8 cellular contexts compared by ENCODE assay signal in genomic region chr3:153138267-153139210, GRCh38. TPM values are rescaled to one million over a fixed set of nuclear protein-coding genes. Genes with fewer than 3 reads are reported as not detected.
DNase-seq lines count a peak whose midpoint lies in the region; ATAC-seq, FAIRE-seq and TF ChIP-seq lines count a peak whose summit lies in the region.

No MANE protein-coding gene starts in this region.

- H2BK20ac ChIP-seq in IMR-90 (ENCODE audit: low read depth, low read length) = peak overlapping the region; percentile 93

- H3K9me3 ChIP-seq in GM23248 (ENCODE audit: low read depth) = no peaks in the 10 kb centered on the region
- H3K9me3 ChIP-seq in IMR-90 (ENCODE audit: control insufficient read depth, insufficient read depth, low read length) = no peaks in the 10 kb centered on the region
- H3K9me3 ChIP-seq in keratinocyte (ENCODE audit: control insufficient read depth, low read depth, low read length) = no peaks in the 10 kb centered on the region

- H3K27me3 ChIP-seq in GM23248 (replicated peaks; ENCODE audit: insufficient read depth) = no peaks in the 10 kb centered on the region
- H3K27me3 ChIP-seq in IMR-90 (ENCODE audit: control insufficient read depth, insufficient read depth, low read length) = no peaks in the 10 kb centered on the region
- no peaks in the 10 kb centered on the region for H3K27me3 ChIP-seq in keratinocyte (ENCODE audit: control insufficient read depth, extremely low read depth, insufficient read depth, low read length)

- intact Hi-C loops in IMR-90 (cut with micrococcal nuclease) = no loop called here

- peak overlapping the region; percentile 13; the same call in 1 of the 2 replicates for H3K23ac ChIP-seq in IMR-90 (ENCODE audit: low read depth, low read length)

- H3K18ac ChIP-seq in IMR-90 (ENCODE audit: low read depth, low read length) = peak overlapping the region; percentile 47; the same call in 1 of the 2 replicates

- H2AK9ac ChIP-seq in IMR-90 (replicated peaks; ENCODE audit: low read depth, low read length, poor library complexity) = peak overlapping the region; percentile 55

- no peak overlapping the region for H2AFZ ChIP-seq in GM23248
- peak overlapping the region; percentile 11 for H2AFZ ChIP-seq in IMR-90 (replicated peaks; ENCODE audit: low read length, poor library complexity)
- H2AFZ ChIP-seq in keratinocyte (ENCODE audit: control insufficient read depth, low read length) = peak overlapping the region; percentile 42

- no TSS peak for BruUV-seq in IMR-90 (replicated peaks; lab: Mats Ljungman, UMichigan)

- H2BK5ac ChIP-seq in IMR-90 (ENCODE audit: low read depth, low read length, poor library complexity, severe bottlenecking) = peak overlapping the region; percentile 77

- in situ Hi-C loops in GM23248 (cut with MboI) = no loop called here
- in situ Hi-C loops in IMR-90 (cut with MboI; ENCODE audit: low sequenced_read_pairs) = no loop called here

- dilution Hi-C loops in IMR-90 (cut with HindIII; ENCODE audit: low sequenced_read_pairs, unreplicated experiment) = no loop called here
- dilution Hi-C loops in keratinocyte (cut with MboI; ENCODE audit: extremely low pct_ligation_motif_present, low sequenced_read_pairs) = no loop called here

- POLR2A ChIA-PET in IMR-90 (lab: Charles Lee; ENCODE audit: unreplicated experiment) = no interaction called here

- H3K36me3 ChIP-seq in GM23248 (ENCODE audit: low read depth) (no peaks in the 10 kb centered on the region), IMR-90 (ENCODE audit: control insufficient read depth, insufficient read depth, low read length) (no peaks in the 10 kb centered on the region), keratinocyte (ENCODE audit: control insufficient read depth in 2 of 2, extremely low read depth in 1 of 2, insufficient read depth in 2 of 2, low read length in 2 of 2) (no peaks in the 10 kb centered on the region)

- H3K27ac ChIP-seq in GM23248 = peak overlapping the region; percentile 72
- H3K27ac ChIP-seq in IMR-90 (ENCODE audit: insufficient read depth, low read length) = peak overlapping the region; percentile 64; the same call in 1 of the 2 replicates
- peak overlapping the region; percentile 100 for H3K27ac ChIP-seq in keratinocyte (ENCODE audit: control insufficient read depth, insufficient read depth, low read length)

- FAIRE-seq in GM12892 (lab: Jason Lieb, UNC) = peak; percentile 73
- FAIRE-seq in keratinocyte (lab: Jason Lieb, UNC) = peak; percentile 98

- 20 to 21% methylated on average over 5 of the region's 5 CpGs for WGBS in GM23248 (ENCODE audit: low coverage in 1 of 2, low lambda C conversion rate in 2 of 2, missing lambda C conversion rate in 2 of 2), 2 experiments
- no CpG with 5 or more reads among the region's 5 CpGs for WGBS in IMR-90 (ENCODE audit: extremely low coverage in 2 of 2, insufficient read length in 1 of 2), 2 experiments

- H3K79me1 ChIP-seq in IMR-90 (ENCODE audit: low read depth in 1 of 2, low read length in 2 of 2) = no peaks in the 10 kb centered on the region

- TF ChIP-seq CTCF in IMR-90 (conservative IDR thresholded peaks at IDR 0.05; ENCODE audit: low read depth, low read length) (no peak), keratinocyte (optimal IDR thresholded peaks at IDR 0.05 in 1 of 3, IDR thresholded peaks at IDR 0.05 in 1 of 3, conservative IDR thresholded peaks at IDR 0.05 in 1 of 3; ENCODE audit: extremely low read depth in 1 of 3, insufficient read depth in 2 of 3, low read length in 3 of 3) (no peak)

- peak overlapping the region; percentile 34; the same call in 1 of the 2 replicates for H3K56ac ChIP-seq in IMR-90 (ENCODE audit: extremely low read depth, insufficient read depth, low read length)

- 0 out of 2 replicates have a peak, but pooled peaks have one; percentile 8 for TF ChIP-seq RAD21 in IMR-90 (IDR thresholded peaks at IDR 0.05; ENCODE audit: low read length)

- H3K4me1 ChIP-seq in GM23248 (ENCODE audit: insufficient read depth) = peaks cover 25% of the 10 kb centered on the region
- H3K4me1 ChIP-seq in IMR-90 (ENCODE audit: control insufficient read depth, insufficient read depth, low read length) = peaks cover 3% of the 10 kb centered on the region
- H3K4me1 ChIP-seq in keratinocyte (ENCODE audit: control insufficient read depth, extremely low read depth, insufficient read depth, low read length) = peaks cover 51% of the 10 kb centered on the region

- H4K5ac ChIP-seq in IMR-90 (ENCODE audit: low read depth, low read length) = peak overlapping the region; percentile 19

- no peaks in the 10 kb centered on the region for H3K9me2 ChIP-seq in GM23248 (ENCODE audit: insufficient read depth)

- H3K4me2 ChIP-seq in GM23248 (ENCODE audit: unreplicated experiment) (peak overlapping the region; percentile 67), IMR-90 (ENCODE audit: low read depth, low read length) (peak overlapping the region; percentile 27; the same call in 1 of the 2 replicates), keratinocyte (ENCODE audit: control insufficient read depth, extremely low read depth, insufficient read depth, low read depth, low read length) (peak overlapping the region; percentile 82)

- no peaks in the 10 kb centered on the region for H4K20me1 ChIP-seq in GM23248 (ENCODE audit: insufficient read depth)
- no peaks in the 10 kb centered on the region for H4K20me1 ChIP-seq in IMR-90 (ENCODE audit: insufficient read depth, low read length)
- H4K20me1 ChIP-seq in keratinocyte (ENCODE audit: control insufficient read depth, extremely low read depth, insufficient read depth, low read length) = no peaks in the 10 kb centered on the region

- DNase-seq in GM12892 (ENCODE audit: insufficient read length) = peak; percentile 19
- peak; percentile 95 for DNase-seq in GM23248
- peak; percentile 96 for DNase-seq in IMR-90
- peak; percentile 54 for DNase-seq in activated naive CD4-positive, alpha-beta T cell treated with anti-CD3 and anti-CD28 coated beads, Interleukin-2, amount 50 U/mL, for 16 hours
- DNase-seq in keratinocyte (ENCODE audit: low read depth, low spot score) = peak; percentile 96
- peak; percentile 24 for DNase-seq in stimulated activated CD8-positive, alpha-beta memory T cell treated with anti-CD3 and anti-CD28 coated beads, Interleukin-4, amount 100 ng/mL, for 24 hours (ENCODE audit: low read depth)
- no peak for DNase-seq in activated gamma-delta T cell treated with Interleukin-2 at 50 U/mL for 16 hours
- no peak for DNase-seq in retina

- H2BK120ac ChIP-seq in IMR-90 (ENCODE audit: low read depth, low read length) = peak overlapping the region; percentile 92

- H3K4ac ChIP-seq in IMR-90 (ENCODE audit: low read depth, low read length) = peak overlapping the region; percentile 95

- peaks cover 26% of the 10 kb centered on the region for H3F3A ChIP-seq in GM23248 (ENCODE audit: insufficient read depth)

- ATAC-seq in IMR-90 (ENCODE audit: low read depth) = peak; percentile 64

- H3K14ac ChIP-seq in IMR-90 (replicated peaks; ENCODE audit: low read depth, low read length) = peak overlapping the region; percentile 1; the same call in 1 of the 2 replicates

- H4K91ac ChIP-seq in IMR-90 (ENCODE audit: insufficient read depth, low read depth, low read length) = peak overlapping the region; percentile 16

- no peak for TF ChIP-seq POLR2A in GM12892 (IDR thresholded peaks at IDR 0.05; ENCODE audit: low read depth, low read length)
- no peak; the same call in 1 of the 2 replicates for TF ChIP-seq POLR2A in IMR-90 (IDR thresholded peaks at IDR 0.05; ENCODE audit: low read depth, low read length)

- H3K9me1 ChIP-seq in IMR-90 (ENCODE audit: insufficient read depth, low read length) (peaks cover 4% of the 10 kb centered on the region; the same call in 1 of the 2 replicates), keratinocyte (ENCODE audit: control insufficient read depth, extremely low read depth, insufficient read depth, low read length) (no peaks in the 10 kb centered on the region)

- peak overlapping the region; percentile 56 to 79 for H4K8ac ChIP-seq in IMR-90 (ENCODE audit: low read depth in 2 of 2, low read length in 2 of 2)

- H2BK15ac ChIP-seq in IMR-90 (ENCODE audit: low read depth, low read length) = peak overlapping the region; percentile 90

- H3K9ac ChIP-seq in GM23248 (peak overlapping the region; percentile 39; the same call in 1 of the 2 replicates), IMR-90 (ENCODE audit: low read depth, low read length) (no peak overlapping the region), keratinocyte (ENCODE audit: control insufficient read depth, extremely low read depth, insufficient read depth, low read length) (peak overlapping the region; percentile 85)

- H3K4me3 ChIP-seq in GM23248 (peak overlapping the region; percentile 37; the same call in 1 of the 2 replicates), IMR-90 (ENCODE audit: insufficient read depth, low read depth, low read length) (no peak overlapping the region), keratinocyte (ENCODE audit: control insufficient read depth in 2 of 3, extremely low read depth in 1 of 3, insufficient read depth in 2 of 3, low read depth in 1 of 3, low read length in 3 of 3) (peak overlapping the region in 2 of 3 experiments; percentile 13 to 44)

- peak overlapping the region; percentile 49 for H2AK5ac ChIP-seq in IMR-90 (ENCODE audit: low read depth, low read length)

- CTCF ChIA-PET in IMR-90 (lab: Yijun Ruan, JAX) = interaction anchor here (0.6 kb wide), 1 partner anchor 342 kb away, joined by 6 read pairs; no protein-coding TSS in a partner anchor

- no peaks in the 10 kb centered on the region for H3K79me2 ChIP-seq in GM23248 (ENCODE audit: insufficient read depth)
- no peaks in the 10 kb centered on the region for H3K79me2 ChIP-seq in keratinocyte (ENCODE audit: control insufficient read depth, insufficient read depth, low read length)

TF ChIP-seq in IMR-90, 13 proteins besides CTCF, POLR2A, EP300 and RAD21 (continues in another document):
- TF ChIP-seq RCOR1 (IDR thresholded peaks at IDR 0.05; ENCODE audit: insufficient replicate concordance, low read length) (peak; percentile 67), MAZ (IDR thresholded peaks at IDR 0.05; ENCODE audit: borderline replicate concordance, low read depth, low read length) (peak; percentile 21; the same call in 1 of the 2 replicates)

RNA-seq across cellular contexts. Expression of gene RAP2B, which starts 23.5 kb away (rescaled TPM):
- 4.0 TPM for polyA plus RNA-seq in GM12892 (2012; ENCODE audit: missing spikeins)
- 10.9 and 12.9 TPM in 2 replicates for total RNA-seq in GM23248 (2014; rRNA removed; shearing (Covaris generic))
- polyA plus RNA-seq in GM23248 (2016; fragmentation: Nextera tagmentation; extraction: Ambion mirVana) (13.1 and 13.2 TPM in 2 replicates), IMR-90 (2012; rRNA removed) (6.1 and 6.6 TPM in 2 replicates), keratinocyte (17.0 to 20.1 TPM (median 19.7 TPM) in 3 replicates)
- total RNA-seq in IMR-90 (2012; rRNA removed) = 12.4 and 18.1 TPM in 2 replicates
- 6.3 and 6.4 TPM in 2 replicates for polyA plus RNA-seq in IMR-90 (2012; cell fraction: cytosol; rRNA removed)
- polyA plus RNA-seq in IMR-90 (2012; cell fraction: nucleus; rRNA removed; ENCODE audit: low replicate concordance) = 2.0 and 2.1 TPM in 2 replicates
- 11.3 TPM for polyA plus RNA-seq in keratinocyte (2011; ENCODE audit: low read depth)
- 15.2 and 16.7 TPM in 2 replicates for polyA plus RNA-seq in keratinocyte (2011; cell fraction: cytosol; rRNA removed)
- polyA plus RNA-seq in keratinocyte (2011; cell fraction: nucleus; rRNA removed) = 28.1 and 28.9 TPM in 2 replicates
- 22.5 and 24.8 TPM in 2 replicates for polyA plus RNA-seq in keratinocyte (2012; ENCODE audit: low replicate concordance)
- polyA minus RNA-seq in keratinocyte = 20.7 to 42.1 TPM (median 37.9 TPM) in 3 replicates
- 94.8 TPM for polyA minus RNA-seq in keratinocyte (2011; cell fraction: cytosol; rRNA and poly(A)+ RNA removed)
- 52.3 and 72.3 TPM in 2 replicates for polyA minus RNA-seq in keratinocyte (2011; cell fraction: nucleus; rRNA and poly(A)+ RNA removed)

Comparison
In these comparisons a context has a peak if more than half of its experiments do, and no peak if none do; other contexts are left out.
1. DNase-seq: peak in GM12892 (single experiment), GM23248 (single experiment), IMR-90 (single experiment), activated naive CD4-positive, alpha-beta T cell treated with anti-CD3 and anti-CD28 coated beads, Interleukin-2, amount 50 U/mL, for 16 hours (single experiment), keratinocyte (single experiment) and stimulated activated CD8-positive, alpha-beta memory T cell treated with anti-CD3 and anti-CD28 coated beads, Interleukin-4, amount 100 ng/mL, for 24 hours (single experiment); none in activated gamma-delta T cell treated with Interleukin-2 at 50 U/mL for 16 hours (single experiment) and retina (single experiment).
2. H3K4me2 ChIP-seq: peak in every context shown above with its lines; median percentile 82 in keratinocyte; 67 in GM23248; 27 in IMR-90.
3. Peak in every context shown above with its lines, with median percentiles within 50 percentile points of each other: H3K27ac ChIP-seq.